ENCODE assay signal across 30 cellular contexts in genomic region chr17:37305406-37305905, GRCh38.
DNase-seq lines count a peak whose midpoint lies in the region; ATAC-seq, FAIRE-seq and TF ChIP-seq lines count a peak whose summit lies in the region.
"Had no signal": no experiment of that assay in that cellular context is flagged by ENCODE, and none has a peak within 500 bp of the region (broad histone marks: within the 10 kb centered on the region; RNA-seq: fewer than 3 reads in every experiment).

No MANE protein-coding gene starts in this region.

- H3K27ac ChIP-seq in C4-2B, result peak overlapping the region; percentile 33
- H3K27ac ChIP-seq in K562 (ENCODE audit: extremely low read depth, low read depth, low read length), result no peak overlapping the region; the same call in 2 of the 3 replicates
- H3K27ac ChIP-seq: adrenal gland, brain microvascular endothelial cell, esophagus squamous epithelium, stomach, thyroid gland, WERI-Rb-1 had no signal

- ATAC-seq in K562, result no peak
- ATAC-seq in naive thymus-derived CD8-positive, alpha-beta T cell, result no peak
- ATAC-seq: activated CD8-positive, alpha-beta memory T cell treated with anti-CD3 and anti-CD28 coated beads, Interleukin-2, amount 10 ng/mL, durations not matched to agents 7 days and 5 days; activated T-cell treated with anti-CD3 and anti-CD28 coated beads, Interleukin-2, amount 50 U/mL, for 72 hours; left cardiac atrium; SK-N-SH treated with all-trans-retinoic acid at 6 μM for 48 hours had no signal

- no peaks in the 10 kb centered on the region for H3K9me3 ChIP-seq in K562 (replicated peaks; ENCODE audit: control insufficient read depth, insufficient read depth, low read depth, low read length)
- H3K9me3 ChIP-seq: adrenal gland, esophagus squamous epithelium, stomach, thyroid gland had no signal

- in situ Hi-C loops in K562 (cut with MboI), result no loop called here

- H4K20me1 ChIP-seq in K562 (replicated peaks; ENCODE audit: control insufficient read depth, insufficient read depth, low read length), result no peaks in the 10 kb centered on the region

- peaks cover 5 to 11% of the 10 kb centered on the region in 2 experiments; a peak in 4 of 5 replicates for H3K4me1 ChIP-seq in K562 (replicated peaks in 1 of 2; ENCODE audit: control insufficient read depth in 2 of 2, insufficient read depth in 2 of 2, low read length in 2 of 2)

- H3K79me2 ChIP-seq in K562 (ENCODE audit: control insufficient read depth, insufficient read depth, low read length), result peaks cover 73% of the 10 kb centered on the region

- no peak for TF ChIP-seq RAD21 in K562 (CRISPR knock-in tag; conservative IDR thresholded peaks at IDR 0.05 in 1 of 2, IDR thresholded peaks at IDR 0.05 in 1 of 2)

- no peaks in the 10 kb centered on the region for H3K27me3 ChIP-seq in K562 (ENCODE audit: control insufficient read depth in 2 of 2, insufficient read depth in 2 of 2, low read length in 2 of 2)
- H3K27me3 ChIP-seq: adrenal gland, brain microvascular endothelial cell, esophagus squamous epithelium, stomach, thyroid gland had no signal

- intact Hi-C loops in K562 (cut with micrococcal nuclease), result no loop called here

- H3K4me3 Mint-ChIP-seq in mesothelial cell of epicardium, result no peak overlapping the region
- H3K4me3 Mint-ChIP-seq in naive thymus-derived CD8-positive, alpha-beta T cell, result no peak overlapping the region
- H3K4me3 Mint-ChIP-seq: activated CD8-positive, alpha-beta memory T cell treated with anti-CD3 and anti-CD28 coated beads, Interleukin-2, amount 10 ng/mL, durations not matched to agents 7 days and 5 days; activated T-cell treated with anti-CD3 and anti-CD28 coated beads, Interleukin-2, amount 50 U/mL, for 72 hours; CD4-positive, alpha-beta T cell had no signal

- POLR2A ChIA-PET in K562 (lab: Yijun Ruan, JAX), result interaction anchor here (0.9 kb wide), 1 partner anchor 19 kb away, joined by 3 read pairs; no protein-coding TSS in a partner anchor
- POLR2A ChIA-PET in naive thymus-derived CD8-positive, alpha-beta T cell (lab: Charles Lee), result no interaction called here

- H3K4me1 Mint-ChIP-seq in mesothelial cell of epicardium, result peaks cover 9% of the 10 kb centered on the region
- H3K4me1 Mint-ChIP-seq in naive thymus-derived CD8-positive, alpha-beta T cell, result peaks cover 0 to 3% (median under 1%) of the 10 kb centered on the region in 4 donors
- H3K4me1 Mint-ChIP-seq: activated CD8-positive, alpha-beta memory T cell treated with anti-CD3 and anti-CD28 coated beads, Interleukin-2, amount 10 ng/mL, durations not matched to agents 7 days and 5 days had no signal

- peaks cover 63% of the 10 kb centered on the region; the same call in 2 of the 3 replicates for H3K36me3 ChIP-seq in K562 (ENCODE audit: control insufficient read depth, insufficient read depth, low read length)
- H3K36me3 ChIP-seq: adrenal gland, brain microvascular endothelial cell, thyroid gland had no signal

- FAIRE-seq in K562 (lab: Jason Lieb, UNC), result no peak
- FAIRE-seq: colon, frontal cortex had no signal

- no peak for TF ChIP-seq EP300 in K562 (IDR thresholded peaks at IDR 0.05; ENCODE audit: low read length)

- WGBS in K562 (ENCODE audit: insufficient coverage, low coverage, missing lambda C conversion rate), result 69% methylated on average over 1 of the region's 2 CpGs

- H3K36me3 Mint-ChIP-seq in mesothelial cell of epicardium, result peaks cover 12% of the 10 kb centered on the region
- H3K36me3 Mint-ChIP-seq in naive thymus-derived CD8-positive, alpha-beta T cell, result peaks cover 0 to 20% (median 12%) of the 10 kb centered on the region in 3 donors

- H3K27me3 Mint-ChIP-seq in mesothelial cell of epicardium (ENCODE audit: low read depth), result no peaks in the 10 kb centered on the region
- H3K27me3 Mint-ChIP-seq in naive thymus-derived CD8-positive, alpha-beta T cell, result no peaks in the 10 kb centered on the region
- H3K27me3 Mint-ChIP-seq: activated CD8-positive, alpha-beta memory T cell treated with anti-CD3 and anti-CD28 coated beads, Interleukin-2, amount 10 ng/mL, durations not matched to agents 7 days and 5 days; CD4-positive, alpha-beta T cell had no signal

- TF ChIP-seq POLR2A in K562 (conservative IDR thresholded peaks at IDR 0.05), result 0 out of 2 replicates have a peak, but pooled peaks have one; percentile 28

- no TSS peak for BruUV-seq in K562 (replicated peaks; lab: Mats Ljungman, UMichigan)

- DNase-seq in OCI-M1 (lab: John Stamatoyannopoulos, UW), result peak; percentile 38
- no peak for DNase-seq in K562 (ENCODE audit: extremely low read depth in 1 of 4, low spot score in 3 of 4)
- DNase-seq in mesothelial cell of epicardium (ENCODE audit: low spot score in 2 of 2, unreplicated experiment in 2 of 2), result no peak
- DNase-seq in naive thymus-derived CD8-positive, alpha-beta T cell, result no peak
- no peak for DNase-seq in activated naive CD4-positive, alpha-beta T cell treated with Interleukin-2 at 50 U/mL for 16 hours
- no peak for DNase-seq in AG08396 (ENCODE audit: low spot score)
- DNase-seq in COLO829 (ENCODE audit: low spot score), result no peak
- DNase-seq: activated CD8-positive, alpha-beta memory T cell treated with anti-CD3 and anti-CD28 coated beads, Interleukin-2, amount 10 ng/mL, durations not matched to agents 7 days and 5 days; activated naive CD4-positive, alpha-beta T cell; activated T-cell treated with anti-CD3 and anti-CD28 coated beads, Interleukin-2, amount 50 U/mL, for 72 hours; adrenal gland; brain microvascular endothelial cell; CD4-positive, alpha-beta T cell; DMS153; effector memory CD4-positive, alpha-beta T cell; esophagus squamous epithelium; KBM-7; left cardiac atrium; NCI-H1436; NCI-H2107; NCI-H774; occipital lobe; stomach; T-helper 2 cell; thyroid gland; WERI-Rb-1 had no signal

- TF ChIP-seq CTCF in C4-2B (conservative IDR thresholded peaks at IDR 0.05), result no peak
- no peak for TF ChIP-seq CTCF in K562 (IDR thresholded peaks at IDR 0.05 in 2 of 3, conservative IDR thresholded peaks at IDR 0.05 in 1 of 3; ENCODE audit: insufficient read depth in 2 of 3, low read depth in 1 of 3, low read length in 3 of 3)
- no peak for TF ChIP-seq CTCF in mesothelial cell of epicardium (IDR thresholded peaks at IDR 0.05; ENCODE audit: unreplicated experiment)

- no peaks in the 10 kb centered on the region for H3K9me3 Mint-ChIP-seq in mesothelial cell of epicardium
- no peaks in the 10 kb centered on the region for H3K9me3 Mint-ChIP-seq in naive thymus-derived CD8-positive, alpha-beta T cell
- H3K9me3 Mint-ChIP-seq: activated T-cell treated with anti-CD3 and anti-CD28 coated beads, Interleukin-2, amount 50 U/mL, for 72 hours; CD4-positive, alpha-beta T cell had no signal

- no peak overlapping the region for H3K4me3 ChIP-seq in K562
- H3K4me3 ChIP-seq: adrenal gland, esophagus squamous epithelium, stomach, thyroid gland had no signal

- no peaks in the 10 kb centered on the region for H3K9me1 ChIP-seq in K562 (ENCODE audit: control insufficient read depth, insufficient read depth, low read length)

- no peak overlapping the region for H2AFZ ChIP-seq in K562 (ENCODE audit: low read depth, low read length)

- CTCF ChIA-PET in K562 (lab: Yijun Ruan, JAX; ENCODE audit: low intra/inter-chr PET ratio), result no interaction called here

- H3K27ac Mint-ChIP-seq in mesothelial cell of epicardium, result peak overlapping the region; percentile 44
- H3K27ac Mint-ChIP-seq in naive thymus-derived CD8-positive, alpha-beta T cell, result no peak overlapping the region
- H3K27ac Mint-ChIP-seq: activated CD8-positive, alpha-beta memory T cell treated with anti-CD3 and anti-CD28 coated beads, Interleukin-2, amount 10 ng/mL, durations not matched to agents 7 days and 5 days; activated T-cell treated with anti-CD3 and anti-CD28 coated beads, Interleukin-2, amount 50 U/mL, for 72 hours; CD4-positive, alpha-beta T cell had no signal

- no peak overlapping the region for H3K4me2 ChIP-seq in K562 (ENCODE audit: insufficient read depth, low read length)

- peak overlapping the region in 1 of 2 experiments; percentile 24; a peak in 1 of 4 replicates for H3K9ac ChIP-seq in K562 (ENCODE audit: insufficient read depth in 1 of 2, low read depth in 2 of 2, low read length in 2 of 2)

TF ChIP-seq in K562, 482 proteins besides CTCF, POLR2A, EP300 and RAD21 (continues in another document):
- TF ChIP-seq TAF15 (IDR thresholded peaks at IDR 0.05; ENCODE audit: low read depth, low read length) (no peak), ZNF280A (IDR thresholded peaks at IDR 0.05; ENCODE audit: low read depth, partially characterized antibody) (no peak), ZNF699 (CRISPR knock-in tag; IDR thresholded peaks at IDR 0.05; ENCODE audit: insufficient replicate concordance) (no peak), GATAD2B (IDR thresholded peaks at IDR 0.05; ENCODE audit: borderline replicate concordance) (no peak)
